13 cellular contexts compared by ENCODE assay signal in the genomic region with DNA sequence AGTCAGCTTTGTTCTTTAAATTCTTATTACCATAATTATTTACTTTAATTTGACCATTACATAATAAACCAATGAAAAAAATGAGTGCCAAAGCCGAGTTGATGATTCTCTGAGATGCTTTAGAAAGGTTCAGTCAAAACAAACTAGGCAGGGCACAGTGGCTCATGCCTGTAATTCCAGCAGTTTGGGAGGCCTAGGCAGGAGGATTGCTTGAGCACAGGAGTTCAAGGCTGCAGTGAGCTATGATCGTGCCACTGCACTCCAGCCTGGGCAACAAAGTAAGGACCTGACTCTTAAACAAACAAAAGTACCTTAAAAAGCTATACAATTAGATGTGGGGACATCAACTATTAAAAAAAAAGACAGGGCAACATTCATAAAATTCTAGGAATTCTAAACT.
DNase-seq lines count a peak whose midpoint lies in the region; ATAC-seq and TF ChIP-seq lines count a peak whose summit lies in the region.
"Had no signal": no experiment of that assay in that cellular context is flagged by ENCODE, and none has a peak within 500 bp of the region (broad histone marks: within the 10 kb centered on the region; RNA-seq: fewer than 3 reads in every experiment).

No MANE protein-coding gene starts in this region.

- no peaks in the 10 kb centered on the region for H3K27me3 Mint-ChIP-seq in activated CD8-positive, alpha-beta memory T cell treated with anti-CD3 and anti-CD28 coated beads, Interleukin-2, amount 10 ng/mL, durations not matched to agents 7 days and 5 days
- H3K27me3 Mint-ChIP-seq in GM23338 (ENCODE audit: insufficient read depth, low read depth, poor library complexity) (peaks cover 1% of the 10 kb centered on the region), progenitor cell of endocrine pancreas (no peaks in the 10 kb centered on the region)
- no peaks in the 10 kb centered on the region for H3K27me3 Mint-ChIP-seq in effector memory CD8-positive, alpha-beta T cell

- no peak overlapping the region for H2AFZ ChIP-seq in GM23338
- H2AFZ ChIP-seq in mesenchymal stem cell (ENCODE audit: low read depth, low read length) = no peak overlapping the region

- no peak overlapping the region for H3K14ac ChIP-seq in mesenchymal stem cell (ENCODE audit: low read length in 2 of 2)

- no peak overlapping the region for H2AK5ac ChIP-seq in mesenchymal stem cell (ENCODE audit: low read length, severe bottlenecking)

- H3K36me3 Mint-ChIP-seq in activated CD8-positive, alpha-beta memory T cell treated with anti-CD3 and anti-CD28 coated beads, Interleukin-2, amount 10 ng/mL, durations not matched to agents 7 days and 5 days = peaks cover 5% of the 10 kb centered on the region
- H3K36me3 Mint-ChIP-seq in GM23338 (ENCODE audit: low read depth) (peaks cover 16% of the 10 kb centered on the region), progenitor cell of endocrine pancreas (ENCODE audit: insufficient read depth) (peaks cover 32% of the 10 kb centered on the region)
- H3K36me3 Mint-ChIP-seq in effector memory CD8-positive, alpha-beta T cell (ENCODE audit: insufficient read depth) = peaks cover 29% of the 10 kb centered on the region

- no peak overlapping the region for H3K9ac ChIP-seq in mesenchymal stem cell (ENCODE audit: low read length)
- H3K9ac ChIP-seq: BLaER1 treated with 17β-estradiol and CSF1 and Interleukin-3, amounts not matched to agents 10 nM and 100 nM had no signal

- H3K9me2 ChIP-seq in GM23338 (ENCODE audit: insufficient read depth) = no peaks in the 10 kb centered on the region

- H2BK120ac ChIP-seq in mesenchymal stem cell (ENCODE audit: low read depth, low read length) = no peak overlapping the region

- H3F3A ChIP-seq in GM23338 (replicated peaks; ENCODE audit: low read depth) = no peaks in the 10 kb centered on the region

- H3K27ac Mint-ChIP-seq in activated CD8-positive, alpha-beta memory T cell treated with anti-CD3 and anti-CD28 coated beads, Interleukin-2, amount 10 ng/mL, durations not matched to agents 7 days and 5 days = no peak overlapping the region
- H3K27ac Mint-ChIP-seq in GM23338 (no peak overlapping the region), progenitor cell of endocrine pancreas (peak overlapping the region; percentile 39)
- peak overlapping the region; percentile 96 to 97 for H3K27ac Mint-ChIP-seq in effector memory CD8-positive, alpha-beta T cell

- no peak overlapping the region for H4K91ac ChIP-seq in mesenchymal stem cell (ENCODE audit: low read length)

- no peak for DNase-seq in activated CD8-positive, alpha-beta memory T cell treated with anti-CD3 and anti-CD28 coated beads, Interleukin-2, amount 10 ng/mL, durations not matched to agents 7 days and 5 days
- DNase-seq in activated CD8-positive, alpha-beta memory T cell treated with anti-CD3 and anti-CD28 coated beads, Interleukin-2, amount 50 U/mL, for 48 hours = no peak
- no peak for DNase-seq in GM23338 (ENCODE audit: low spot score)
- no peak for DNase-seq in effector memory CD8-positive, alpha-beta T cell
- no peak for DNase-seq in progenitor cell of endocrine pancreas (ENCODE audit: low spot score, unreplicated experiment)
- DNase-seq in mesenchymal stem cell = no peak
- DNase-seq in left colon = no peak
- no peak for DNase-seq in mesenteric fat pad (ENCODE audit: low spot score)
- DNase-seq: COR-L47, NCI-H187, NCI-H226, NCI-H524 treated with DMSO at 0.1 percent for 48 hours had no signal

- H3K4me2 ChIP-seq in GM23338 = no peak overlapping the region
- H3K4me2 ChIP-seq in mesenchymal stem cell (ENCODE audit: low read length, poor library complexity, severe bottlenecking) = no peak overlapping the region
- H3K4me2 ChIP-seq: BLaER1 treated with 17β-estradiol and CSF1 and Interleukin-3, amounts not matched to agents 10 nM and 100 nM had no signal

- H3K4me3 Mint-ChIP-seq in activated CD8-positive, alpha-beta memory T cell treated with anti-CD3 and anti-CD28 coated beads, Interleukin-2, amount 10 ng/mL, durations not matched to agents 7 days and 5 days = no peak overlapping the region
- H3K4me3 Mint-ChIP-seq in GM23338 (no peak overlapping the region), progenitor cell of endocrine pancreas (ENCODE audit: low read depth) (no peak overlapping the region)
- H3K4me3 Mint-ChIP-seq in effector memory CD8-positive, alpha-beta T cell = peak overlapping the region in 1 of 2 donors; percentile 70

- peaks cover 11% of the 10 kb centered on the region for H3K79me2 ChIP-seq in GM23338 (replicated peaks; ENCODE audit: insufficient read depth)

- no peaks in the 10 kb centered on the region for H3K9me3 ChIP-seq in mesenchymal stem cell (ENCODE audit: control insufficient read depth, low read length)

- TF ChIP-seq CTCF in GM23338 (conservative IDR thresholded peaks at IDR 0.05; ENCODE audit: low read depth in 2 of 2) = no peak
- no peak for TF ChIP-seq CTCF in progenitor cell of endocrine pancreas (IDR thresholded peaks at IDR 0.05; ENCODE audit: unreplicated experiment)

- 100% methylated on average over 1 of the region's 2 CpGs for WGBS in mesenchymal stem cell

- H3K9me3 Mint-ChIP-seq in activated CD8-positive, alpha-beta memory T cell treated with anti-CD3 and anti-CD28 coated beads, Interleukin-2, amount 10 ng/mL, durations not matched to agents 7 days and 5 days (ENCODE audit: low read depth) = peaks cover 4% of the 10 kb centered on the region
- H3K9me3 Mint-ChIP-seq in GM23338 = no peaks in the 10 kb centered on the region; the same call in 2 of the 3 replicates
- H3K9me3 Mint-ChIP-seq in effector memory CD8-positive, alpha-beta T cell = peaks cover 6 to 8% of the 10 kb centered on the region in 2 donors
- peaks cover 10% of the 10 kb centered on the region for H3K9me3 Mint-ChIP-seq in progenitor cell of endocrine pancreas (ENCODE audit: low read depth)

- H3K4me1 Mint-ChIP-seq in activated CD8-positive, alpha-beta memory T cell treated with anti-CD3 and anti-CD28 coated beads, Interleukin-2, amount 10 ng/mL, durations not matched to agents 7 days and 5 days = peaks cover 25% of the 10 kb centered on the region
- H3K4me1 Mint-ChIP-seq in GM23338 (peaks cover 48% of the 10 kb centered on the region), progenitor cell of endocrine pancreas (ENCODE audit: low read depth) (peaks cover 16% of the 10 kb centered on the region)
- H3K4me1 Mint-ChIP-seq in effector memory CD8-positive, alpha-beta T cell (ENCODE audit: low read depth in 2 of 2) = peaks cover 13 to 19% of the 10 kb centered on the region in 2 donors

- no peak overlapping the region for H4K8ac ChIP-seq in mesenchymal stem cell (ENCODE audit: low read length)

- intact Hi-C loops in left colon (cut with DNase I, micrococcal nuclease) = no loop called here

- no peak overlapping the region for H3K18ac ChIP-seq in mesenchymal stem cell (ENCODE audit: low read depth in 1 of 2, low read length in 2 of 2)

- no peaks in the 10 kb centered on the region for H3K27me3 ChIP-seq in GM23338 (ENCODE audit: insufficient read depth)
- no peaks in the 10 kb centered on the region for H3K27me3 ChIP-seq in mesenchymal stem cell (ENCODE audit: control insufficient read depth in 1 of 2, insufficient read depth in 1 of 2, low read length in 2 of 2)
- H3K27me3 ChIP-seq: BLaER1 treated with 17β-estradiol and CSF1 and Interleukin-3, amounts not matched to agents 10 nM and 100 nM had no signal

- H2BK12ac ChIP-seq in mesenchymal stem cell (ENCODE audit: low read length in 2 of 2) = no peak overlapping the region

- H3K36me3 ChIP-seq in GM23338 (ENCODE audit: insufficient read depth) (no peaks in the 10 kb centered on the region), mesenchymal stem cell (ENCODE audit: control insufficient read depth in 1 of 2, insufficient read depth in 2 of 2, low read depth in 1 of 2, low read length in 2 of 2) (peaks cover 30 to 49% of the 10 kb centered on the region in 2 experiments)

- H3K27ac ChIP-seq in GM23338 (ENCODE audit: low read depth) (peak overlapping the region; percentile 76; the same call in 1 of the 2 replicates), mesenchymal stem cell (ENCODE audit: low read length, poor library complexity, severe bottlenecking) (no peak overlapping the region)
- H3K27ac ChIP-seq: BLaER1 treated with 17β-estradiol and CSF1 and Interleukin-3, amounts not matched to agents 10 nM and 100 nM had no signal

- H3K4me1 ChIP-seq in GM23338 (ENCODE audit: insufficient read depth) (peaks cover 41% of the 10 kb centered on the region), mesenchymal stem cell (ENCODE audit: control insufficient read depth, insufficient read depth, low read depth, low read length) (peaks cover 20% of the 10 kb centered on the region)
- H3K4me1 ChIP-seq: BLaER1 treated with 17β-estradiol and CSF1 and Interleukin-3, amounts not matched to agents 10 nM and 100 nM had no signal

- H3K23ac ChIP-seq in mesenchymal stem cell (ENCODE audit: low read length in 2 of 2) = no peak overlapping the region

- H3K4me3 ChIP-seq in GM23338 (no peak overlapping the region), mesenchymal stem cell (ENCODE audit: insufficient read depth in 1 of 2, low read depth in 1 of 2, low read length in 2 of 2) (no peak overlapping the region)
- H3K4me3 ChIP-seq: BLaER1 treated with 17β-estradiol and CSF1 and Interleukin-3, amounts not matched to agents 10 nM and 100 nM had no signal

- H3K4ac ChIP-seq in mesenchymal stem cell (ENCODE audit: low read depth in 1 of 2, low read length in 2 of 2) = no peak overlapping the region

- H2BK15ac ChIP-seq in mesenchymal stem cell (ENCODE audit: low read depth, poor library complexity, severe bottlenecking) = no peak overlapping the region

- H2BK5ac ChIP-seq in mesenchymal stem cell (ENCODE audit: low read depth, low read length, poor library complexity, severe bottlenecking) = no peak overlapping the region

- peaks cover 20% of the 10 kb centered on the region for H3K79me1 ChIP-seq in mesenchymal stem cell (replicated peaks; ENCODE audit: low read length, poor library complexity, severe bottlenecking)

- CTCF ChIA-PET in activated CD8-positive, alpha-beta memory T cell treated with anti-CD3 and anti-CD28 coated beads, Interleukin-2, amount 10 ng/mL, durations not matched to agents 7 days and 5 days (lab: Charles Lee) = interaction anchor here (1.0 to 2.9 kb wide), 8 partner anchors 10 to 103 kb away, joined by 3 to 10 read pairs (median 6); a partner anchor contains a TSS

- ATAC-seq in activated CD8-positive, alpha-beta memory T cell treated with anti-CD3 and anti-CD28 coated beads, Interleukin-2, amount 10 ng/mL, durations not matched to agents 7 days and 5 days = peak; percentile 8
- no peak for ATAC-seq in GM23338
- ATAC-seq in effector memory CD8-positive, alpha-beta T cell (replicated peaks) = peak; percentile 39
- no peak for ATAC-seq in left colon

- H4K20me1 ChIP-seq in GM23338 (replicated peaks; ENCODE audit: insufficient read depth) = no peaks in the 10 kb centered on the region; the same call in 1 of the 2 replicates
- H4K20me1 ChIP-seq: BLaER1 treated with 17β-estradiol and CSF1 and Interleukin-3, amounts not matched to agents 10 nM and 100 nM had no signal

TF ChIP-seq in GM23338, 12 proteins besides CTCF, POLR2A, EP300 and RAD21 (continues in another document):
- TF ChIP-seq EZH2phosphoT487 (IDR thresholded peaks at IDR 0.05; ENCODE audit: unreplicated experiment) = no peak

Comparison
In these comparisons a context has a peak if more than half of its experiments do, and no peak if none do; other contexts are left out.
1. ATAC-seq: peak in activated CD8-positive, alpha-beta memory T cell treated with anti-CD3 and anti-CD28 coated beads, Interleukin-2, amount 10 ng/mL, durations not matched to agents 7 days and 5 days (single experiment) and effector memory CD8-positive, alpha-beta T cell (single experiment); none in GM23338 (single experiment) and left colon (single experiment).
2. H3K27ac Mint-ChIP-seq: peak in effector memory CD8-positive, alpha-beta T cell (2 of 2) and progenitor cell of endocrine pancreas (single experiment); none in activated CD8-positive, alpha-beta memory T cell treated with anti-CD3 and anti-CD28 coated beads, Interleukin-2, amount 10 ng/mL, durations not matched to agents 7 days and 5 days (single experiment) and GM23338 (single experiment).